ENCODE assay signal across 19 cellular contexts in genomic region chr3:100850156-100850555, GRCh38.
"Had no signal": no experiment of that assay in that cellular context is flagged by ENCODE, and none has a peak within 500 bp of the region (broad histone marks: within the 10 kb centered on the region; RNA-seq: fewer than 3 reads in every experiment).

No MANE protein-coding gene starts in this region.

- H3K4me1 ChIP-seq: esophagus muscularis mucosa, gastrocnemius medialis, heart right ventricle, left lung, lower lobe of right lung had no signal

- DNase-seq: dermis blood vessel endothelial cell; dorsolateral prefrontal cortex; effector CD4-positive, alpha-beta T cell; effector memory CD4-positive, alpha-beta T cell; foreskin fibroblast; foreskin melanocyte; gastrocnemius medialis; glutamatergic neuron; head of caudate nucleus; heart right ventricle; hippocampal formation; left cardiac atrium; left lung; left ventricle myocardium superior; lower lobe of right lung; mesenchymal stem cell; mucosa of descending colon had no signal

- H3K27me3 ChIP-seq: esophagus muscularis mucosa, gastrocnemius medialis, heart right ventricle, left lung had no signal

- H3K4me3 ChIP-seq: coronary artery, dorsolateral prefrontal cortex, esophagus muscularis mucosa, gastrocnemius medialis, heart right ventricle, left lung, lower lobe of right lung, mucosa of descending colon had no signal

- ATAC-seq: gastrocnemius medialis, heart right ventricle, left cardiac atrium, left lung, left ventricle myocardium superior, lower lobe of right lung, mucosa of descending colon had no signal

- H3K27ac ChIP-seq: coronary artery, dorsolateral prefrontal cortex, esophagus muscularis mucosa, gastrocnemius medialis, heart right ventricle, left lung, lower lobe of right lung had no signal

- H3K36me3 ChIP-seq: gastrocnemius medialis, left lung, lower lobe of right lung had no signal

- H3K9me3 ChIP-seq: esophagus muscularis mucosa, gastrocnemius medialis, heart right ventricle, left lung, lower lobe of right lung, mucosa of descending colon had no signal
